In genomic region chr3:39146611-39147373, GRCh38 we compare ENCODE assay signal across 1 cellular context.
A peak's percentile ranks its signal among the peaks of the same experiment; 100 is the strongest.
TF ChIP-seq lines count a peak whose summit lies in the region.

No MANE protein-coding gene starts in this region.

TF ChIP-seq in SK-N-SH treated with all-trans-retinoic acid at 6 μM for 48 hours, 23 proteins besides CTCF, POLR2A, EP300 and RAD21 (continued from another document):
- TF ChIP-seq ZFP3 (CRISPR knock-in tag; IDR thresholded peaks at IDR 0.05) (peak; percentile 69), BACH2 (CRISPR knock-in tag; IDR thresholded peaks at IDR 0.05; ENCODE audit: borderline replicate concordance) (no peak), CSDC2 (CRISPR knock-in tag; IDR thresholded peaks at IDR 0.05) (no peak), TCF4 (CRISPR knock-in tag; IDR thresholded peaks at IDR 0.05; ENCODE audit: borderline replicate concordance) (peak; percentile 50; the same call in 1 of the 2 replicates), ZC3H10 (CRISPR knock-in tag; IDR thresholded peaks at IDR 0.05) (no peak), OSR1 (CRISPR knock-in tag; IDR thresholded peaks at IDR 0.05) (no peak), SNAI2 (CRISPR knock-in tag; IDR thresholded peaks at IDR 0.05) (no peak), ISL1 (CRISPR knock-in tag; IDR thresholded peaks at IDR 0.05) (no peak), TSHZ2 (CRISPR knock-in tag; IDR thresholded peaks at IDR 0.05) (peak; percentile 74; the same call in 1 of the 2 replicates), ARNTL (CRISPR knock-in tag; IDR thresholded peaks at IDR 0.05; ENCODE audit: borderline replicate concordance, low read depth) (no peak)
- TF ChIP-seq, protein P1, sequence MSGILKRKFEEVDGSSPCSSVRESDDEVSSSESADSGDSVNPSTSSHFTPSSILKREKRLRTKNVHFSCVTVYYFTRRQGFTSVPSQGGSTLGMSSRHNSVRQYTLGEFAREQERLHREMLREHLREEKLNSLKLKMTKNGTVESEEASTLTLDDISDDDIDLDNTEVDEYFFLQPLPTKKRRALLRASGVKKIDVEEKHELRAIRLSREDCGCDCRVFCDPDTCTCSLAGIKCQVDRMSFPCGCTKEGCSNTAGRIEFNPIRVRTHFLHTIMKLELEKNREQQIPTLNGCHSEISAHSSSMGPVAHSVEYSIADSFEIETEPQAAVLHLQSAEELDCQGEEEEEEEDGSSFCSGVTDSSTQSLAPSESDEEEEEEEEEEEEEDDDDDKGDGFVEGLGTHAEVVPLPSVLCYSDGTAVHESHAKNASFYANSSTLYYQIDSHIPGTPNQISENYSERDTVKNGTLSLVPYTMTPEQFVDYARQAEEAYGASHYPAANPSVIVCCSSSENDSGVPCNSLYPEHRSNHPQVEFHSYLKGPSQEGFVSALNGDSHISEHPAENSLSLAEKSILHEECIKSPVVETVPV (CRISPR knock-in tag; IDR thresholded peaks at IDR 0.05), result no peak
